ENCODE assay signal across 8 cellular contexts in genomic region chr14:55578511-55578910, GRCh38. TPM values are rescaled to one million over a fixed set of nuclear protein-coding genes. Genes with fewer than 3 reads are reported as not detected.
DNase-seq lines count a peak whose midpoint lies in the region; ATAC-seq and TF ChIP-seq lines count a peak whose summit lies in the region.

No MANE protein-coding gene starts in this region.

- H3K79me2 ChIP-seq in DND-41 (ENCODE audit: insufficient read depth, low read length): peaks cover 40% of the 10 kb centered on the region

- H3K27ac ChIP-seq in DND-41 (ENCODE audit: low read length) (no peak overlapping the region), colonic mucosa (no peak overlapping the region), ovary (peak overlapping the region in 1 of 2 donors; percentile 93)

- TF ChIP-seq POLR2A in ovary (IDR thresholded peaks at IDR 0.05): no peak

- TF ChIP-seq CTCF in DND-41 (IDR thresholded peaks at IDR 0.05; ENCODE audit: borderline replicate concordance, extremely low read depth, low read length, poor library complexity, severe bottlenecking) (no peak), colonic mucosa (IDR thresholded peaks at IDR 0.05) (no peak), ovary (IDR thresholded peaks at IDR 0.05) (no peak)

- H3K4me1 ChIP-seq in DND-41 (ENCODE audit: insufficient read depth, low read length) (peaks cover 39% of the 10 kb centered on the region), colonic mucosa (no peaks in the 10 kb centered on the region), ovary (ENCODE audit: insufficient read depth) (peaks cover 3% of the 10 kb centered on the region)

- peak overlapping the region; percentile 87 for H3K4me2 ChIP-seq in DND-41 (ENCODE audit: insufficient read depth, low read length)

- no peaks in the 10 kb centered on the region for H3K9me3 ChIP-seq in DND-41 (ENCODE audit: insufficient read depth, low read length, severe bottlenecking)
- no peaks in the 10 kb centered on the region for H3K9me3 ChIP-seq in colonic mucosa
- H3K9me3 ChIP-seq in ovary: no peaks in the 10 kb centered on the region

- DNase-seq in DND-41 (no peak), NCI-H69 (lab: John Stamatoyannopoulos, UW) (peak; percentile 41), colonic mucosa (no peak), ovary (peak in 2 of 5 donors; percentile 15 to 39), cerebellar nuclear complex (lab: John Stamatoyannopoulos, UW) (no peak), HuH-7.5 (ENCODE audit: low spot score) (no peak), NCI-H2029 treated with DMSO at 0.1 percent for 48 hours (lab: John Stamatoyannopoulos, UW) (no peak)

- H3K9ac ChIP-seq in DND-41 (ENCODE audit: low read depth, low read length): 0 out of 2 replicates have a peak overlapping the region, but pooled peaks have one; percentile 92
- peak overlapping the region in 1 of 2 donors; percentile 78 for H3K9ac ChIP-seq in colonic mucosa (ENCODE audit: low read depth in 2 of 2, low read length in 2 of 2)

- no peaks in the 10 kb centered on the region for H3K27me3 ChIP-seq in DND-41 (ENCODE audit: insufficient read depth, low read length, poor library complexity)
- no peaks in the 10 kb centered on the region for H3K27me3 ChIP-seq in colonic mucosa
- H3K27me3 ChIP-seq in ovary: no peaks in the 10 kb centered on the region

- H2AFZ ChIP-seq in DND-41 (ENCODE audit: low read depth, low read length): peak overlapping the region; percentile 93

- intact Hi-C loops in colonic mucosa (cut with DNase I) (loop anchor here (10.0 kb wide), 1 partner anchor 114 kb away; no protein-coding TSS in a partner anchor), ovary (cut with DNase I) (loop anchor here in 1 of 4 donors (5.0 kb wide), 1 partner anchor 894 kb away; no protein-coding TSS in a partner anchor)

- no peak for ATAC-seq in DND-41 (ENCODE audit: insufficient read depth, low read depth)
- no peak for ATAC-seq in GM21367 (IDR thresholded peaks at IDR 0.05; ENCODE audit: unreplicated experiment)

- 16 to 40% (median 29%) methylated on average over 8 of the region's 8 CpGs for WGBS in ovary, 3 donors

- H4K20me1 ChIP-seq in DND-41 (ENCODE audit: insufficient read depth, low read length): peaks cover 26% of the 10 kb centered on the region

- H3K36me3 ChIP-seq in DND-41 (ENCODE audit: insufficient read depth, low read length) (peaks cover 9% of the 10 kb centered on the region), colonic mucosa (no peaks in the 10 kb centered on the region), ovary (no peaks in the 10 kb centered on the region)

- no peak for TF ChIP-seq EP300 in ovary (IDR thresholded peaks at IDR 0.05)

- H3K4me3 ChIP-seq in DND-41 (ENCODE audit: low read depth in 1 of 2, low read length in 2 of 2) (no peak overlapping the region), colonic mucosa (peak overlapping the region; percentile 69), ovary (peak overlapping the region; percentile 51)

RNA-seq across cellular contexts. Expression of gene KTN1, which starts 1.5 kb away (rescaled TPM):
- 100 to 1,000 TPM; 149 to 264 TPM for total RNA-seq in colonic mucosa
- 100 to 1,000 TPM in 6 of 7 donors, 10 to 100 TPM in 1; 98.0 to 144 (median 129) TPM for total RNA-seq in ovary
- 100 to 1,000 TPM in 1 of 2 donors, 10 to 100 TPM in 1; 84.4 to 107 TPM for polyA plus RNA-seq in ovary

Comparison
In these comparisons a context has a peak if more than half of its experiments do, and no peak if none do; other contexts are left out.
1. H3K4me3 ChIP-seq: peak in colonic mucosa (single experiment) and ovary (single experiment); none in DND-41 (0 of 2).